ENCODE assay signal across 1 cellular context in the genomic region with DNA sequence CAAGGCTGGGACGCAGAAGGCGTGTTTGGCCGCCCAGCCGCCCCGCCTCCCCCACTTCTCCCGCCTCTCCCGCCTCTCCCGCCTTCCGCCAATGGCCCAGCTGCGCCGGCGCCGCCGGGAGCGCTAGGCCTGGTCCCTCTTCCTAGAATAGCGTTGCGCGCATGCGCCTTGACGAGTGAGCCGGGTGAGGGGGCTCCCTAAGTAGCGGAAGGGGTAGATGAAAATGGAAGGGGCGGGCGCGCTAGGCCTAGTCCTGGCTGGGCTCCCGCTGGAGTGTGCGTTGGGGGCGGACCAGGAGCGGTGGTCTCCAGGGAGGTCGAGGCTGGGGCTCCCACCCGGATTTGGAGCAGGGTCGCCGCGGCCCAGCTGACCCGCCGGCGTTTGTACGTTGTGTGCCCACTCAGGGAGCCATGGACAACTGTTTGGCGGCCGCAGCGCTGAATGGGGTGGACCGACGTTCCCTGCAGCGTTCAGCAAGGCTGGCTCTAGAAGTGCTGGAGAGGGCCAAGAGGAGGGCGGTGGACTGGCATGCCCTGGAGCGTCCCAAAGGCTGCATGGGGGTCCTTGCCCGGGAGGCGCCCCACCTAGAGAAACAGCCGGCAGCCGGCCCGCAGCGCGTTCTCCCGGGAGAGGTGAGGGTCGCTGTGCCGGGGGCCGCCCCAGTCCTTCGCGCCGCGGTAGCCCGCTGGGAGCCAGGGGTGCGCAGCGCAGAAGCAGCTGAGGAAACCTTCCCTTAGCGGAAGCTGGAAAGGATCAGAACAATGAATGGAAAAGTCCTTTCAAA.
A peak's percentile ranks its signal among the peaks of the same experiment; 100 is the strongest.
TF ChIP-seq lines count a peak whose summit lies in the region.

A gene with protein sequence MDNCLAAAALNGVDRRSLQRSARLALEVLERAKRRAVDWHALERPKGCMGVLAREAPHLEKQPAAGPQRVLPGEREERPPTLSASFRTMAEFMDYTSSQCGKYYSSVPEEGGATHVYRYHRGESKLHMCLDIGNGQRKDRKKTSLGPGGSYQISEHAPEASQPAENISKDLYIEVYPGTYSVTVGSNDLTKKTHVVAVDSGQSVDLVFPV (plus strand): TSS at position 150 of the 784 bp plus-strand sequence. CDS start 261 bp downstream, at position 411.

TF ChIP-seq in WTC11, 78 proteins besides CTCF, POLR2A, EP300 and RAD21 (continued from another document):
- TF ChIP-seq, protein P1, sequence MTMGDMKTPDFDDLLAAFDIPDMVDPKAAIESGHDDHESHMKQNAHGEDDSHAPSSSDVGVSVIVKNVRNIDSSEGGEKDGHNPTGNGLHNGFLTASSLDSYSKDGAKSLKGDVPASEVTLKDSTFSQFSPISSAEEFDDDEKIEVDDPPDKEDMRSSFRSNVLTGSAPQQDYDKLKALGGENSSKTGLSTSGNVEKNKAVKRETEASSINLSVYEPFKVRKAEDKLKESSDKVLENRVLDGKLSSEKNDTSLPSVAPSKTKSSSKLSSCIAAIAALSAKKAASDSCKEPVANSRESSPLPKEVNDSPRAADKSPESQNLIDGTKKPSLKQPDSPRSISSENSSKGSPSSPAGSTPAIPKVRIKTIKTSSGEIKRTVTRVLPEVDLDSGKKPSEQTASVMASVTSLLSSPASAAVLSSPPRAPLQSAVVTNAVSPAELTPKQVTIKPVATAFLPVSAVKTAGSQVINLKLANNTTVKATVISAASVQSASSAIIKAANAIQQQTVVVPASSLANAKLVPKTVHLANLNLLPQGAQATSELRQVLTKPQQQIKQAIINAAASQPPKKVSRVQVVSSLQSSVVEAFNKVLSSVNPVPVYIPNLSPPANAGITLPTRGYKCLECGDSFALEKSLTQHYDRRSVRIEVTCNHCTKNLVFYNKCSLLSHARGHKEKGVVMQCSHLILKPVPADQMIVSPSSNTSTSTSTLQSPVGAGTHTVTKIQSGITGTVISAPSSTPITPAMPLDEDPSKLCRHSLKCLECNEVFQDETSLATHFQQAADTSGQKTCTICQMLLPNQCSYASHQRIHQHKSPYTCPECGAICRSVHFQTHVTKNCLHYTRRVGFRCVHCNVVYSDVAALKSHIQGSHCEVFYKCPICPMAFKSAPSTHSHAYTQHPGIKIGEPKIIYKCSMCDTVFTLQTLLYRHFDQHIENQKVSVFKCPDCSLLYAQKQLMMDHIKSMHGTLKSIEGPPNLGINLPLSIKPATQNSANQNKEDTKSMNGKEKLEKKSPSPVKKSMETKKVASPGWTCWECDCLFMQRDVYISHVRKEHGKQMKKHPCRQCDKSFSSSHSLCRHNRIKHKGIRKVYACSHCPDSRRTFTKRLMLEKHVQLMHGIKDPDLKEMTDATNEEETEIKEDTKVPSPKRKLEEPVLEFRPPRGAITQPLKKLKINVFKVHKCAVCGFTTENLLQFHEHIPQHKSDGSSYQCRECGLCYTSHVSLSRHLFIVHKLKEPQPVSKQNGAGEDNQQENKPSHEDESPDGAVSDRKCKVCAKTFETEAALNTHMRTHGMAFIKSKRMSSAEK (CRISPR knock-in tag; IDR thresholded peaks at IDR 0.05; ENCODE audit: borderline replicate concordance): no peak
- TF ChIP-seq, protein P2, sequence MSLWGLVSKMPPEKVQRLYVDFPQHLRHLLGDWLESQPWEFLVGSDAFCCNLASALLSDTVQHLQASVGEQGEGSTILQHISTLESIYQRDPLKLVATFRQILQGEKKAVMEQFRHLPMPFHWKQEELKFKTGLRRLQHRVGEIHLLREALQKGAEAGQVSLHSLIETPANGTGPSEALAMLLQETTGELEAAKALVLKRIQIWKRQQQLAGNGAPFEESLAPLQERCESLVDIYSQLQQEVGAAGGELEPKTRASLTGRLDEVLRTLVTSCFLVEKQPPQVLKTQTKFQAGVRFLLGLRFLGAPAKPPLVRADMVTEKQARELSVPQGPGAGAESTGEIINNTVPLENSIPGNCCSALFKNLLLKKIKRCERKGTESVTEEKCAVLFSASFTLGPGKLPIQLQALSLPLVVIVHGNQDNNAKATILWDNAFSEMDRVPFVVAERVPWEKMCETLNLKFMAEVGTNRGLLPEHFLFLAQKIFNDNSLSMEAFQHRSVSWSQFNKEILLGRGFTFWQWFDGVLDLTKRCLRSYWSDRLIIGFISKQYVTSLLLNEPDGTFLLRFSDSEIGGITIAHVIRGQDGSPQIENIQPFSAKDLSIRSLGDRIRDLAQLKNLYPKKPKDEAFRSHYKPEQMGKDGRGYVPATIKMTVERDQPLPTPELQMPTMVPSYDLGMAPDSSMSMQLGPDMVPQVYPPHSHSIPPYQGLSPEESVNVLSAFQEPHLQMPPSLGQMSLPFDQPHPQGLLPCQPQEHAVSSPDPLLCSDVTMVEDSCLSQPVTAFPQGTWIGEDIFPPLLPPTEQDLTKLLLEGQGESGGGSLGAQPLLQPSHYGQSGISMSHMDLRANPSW (CRISPR knock-in tag; conservative IDR thresholded peaks at IDR 0.05; ENCODE audit: low read depth): no peak
- TF ChIP-seq SMAD4 (CRISPR knock-in tag; IDR thresholded peaks at IDR 0.05) (no peak), FOXP1 (CRISPR knock-in tag; IDR thresholded peaks at IDR 0.05; ENCODE audit: borderline replicate concordance) (peak; percentile 17; the same call in 1 of the 2 replicates)
- TF ChIP-seq, protein P3, sequence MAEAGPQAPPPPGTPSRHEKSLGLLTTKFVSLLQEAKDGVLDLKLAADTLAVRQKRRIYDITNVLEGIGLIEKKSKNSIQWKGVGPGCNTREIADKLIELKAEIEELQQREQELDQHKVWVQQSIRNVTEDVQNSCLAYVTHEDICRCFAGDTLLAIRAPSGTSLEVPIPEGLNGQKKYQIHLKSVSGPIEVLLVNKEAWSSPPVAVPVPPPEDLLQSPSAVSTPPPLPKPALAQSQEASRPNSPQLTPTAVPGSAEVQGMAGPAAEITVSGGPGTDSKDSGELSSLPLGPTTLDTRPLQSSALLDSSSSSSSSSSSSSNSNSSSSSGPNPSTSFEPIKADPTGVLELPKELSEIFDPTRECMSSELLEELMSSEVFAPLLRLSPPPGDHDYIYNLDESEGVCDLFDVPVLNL (CRISPR knock-in tag; IDR thresholded peaks at IDR 0.05; ENCODE audit: borderline replicate concordance, low read depth): no peak
